In genomic region chr15:94205366-94205765, GRCh38 we compare ENCODE assay signal across 15 cellular contexts. TPM values are rescaled to one million over a fixed set of nuclear protein-coding genes. Genes with fewer than 3 reads are reported as not detected.
A peak's percentile ranks its signal among the peaks of the same experiment; 100 is the strongest.
DNase-seq lines count a peak whose midpoint lies in the region; ATAC-seq and TF ChIP-seq lines count a peak whose summit lies in the region.
"Had no signal": no experiment of that assay in that cellular context is flagged by ENCODE, and none has a peak within 500 bp of the region (broad histone marks: within the 10 kb centered on the region; RNA-seq: fewer than 3 reads in every experiment).

No MANE protein-coding gene starts in this region.

- no peaks in the 10 kb centered on the region for H3K9me2 ChIP-seq in GM23338 (ENCODE audit: insufficient read depth)

- peaks cover 2% of the 10 kb centered on the region; the same call in 2 of the 3 replicates for H3K4me1 Mint-ChIP-seq in GM23338

- no peaks in the 10 kb centered on the region for H4K20me1 ChIP-seq in GM23338 (replicated peaks; ENCODE audit: insufficient read depth)
- no peaks in the 10 kb centered on the region for H4K20me1 ChIP-seq in osteoblast (ENCODE audit: insufficient read depth, low read length)

- no peaks in the 10 kb centered on the region for H3K9me3 Mint-ChIP-seq in GM23338
- H3K9me3 Mint-ChIP-seq: effector memory CD8-positive, alpha-beta T cell had no signal

- H3K27ac Mint-ChIP-seq in GM23338 = no peak overlapping the region
- H3K27ac Mint-ChIP-seq: effector memory CD8-positive, alpha-beta T cell; memory B cell had no signal

- H3K4me3 ChIP-seq in GM23338 = no peak overlapping the region
- H3K4me3 ChIP-seq in SJSA1 = no peak overlapping the region
- H3K4me3 ChIP-seq in foreskin fibroblast (ENCODE audit: low read depth in 1 of 2, low read length in 2 of 2) = no peak overlapping the region
- H3K4me3 ChIP-seq in osteoblast (ENCODE audit: insufficient read depth, low read length) = no peak overlapping the region
- H3K4me3 ChIP-seq in tibial nerve = no peak overlapping the region
- H3K4me3 ChIP-seq: body of pancreas had no signal

- no peaks in the 10 kb centered on the region for H3K36me3 Mint-ChIP-seq in GM23338 (ENCODE audit: low read depth)
- H3K36me3 Mint-ChIP-seq: memory B cell had no signal

- TF ChIP-seq EP300 in tibial nerve (IDR thresholded peaks at IDR 0.05) = no peak

- no peaks in the 10 kb centered on the region for H3F3A ChIP-seq in GM23338 (replicated peaks; ENCODE audit: low read depth)

- 62 to 63% methylated on average over 7 of the region's 7 CpGs for WGBS in tibial nerve, 2 donors

- H2AFZ ChIP-seq in GM23338 = no peak overlapping the region
- no peak overlapping the region for H2AFZ ChIP-seq in osteoblast (ENCODE audit: low read length)

- no peaks in the 10 kb centered on the region for H3K27me3 Mint-ChIP-seq in GM23338 (ENCODE audit: insufficient read depth, low read depth, poor library complexity)

- TF ChIP-seq POLR2A in tibial nerve (IDR thresholded peaks at IDR 0.05) = no peak

- H3K4me3 Mint-ChIP-seq in GM23338 = no peak overlapping the region

- H3K9me3 ChIP-seq in SJSA1 (replicated peaks) (no peaks in the 10 kb centered on the region), osteoblast (ENCODE audit: low read depth, low read length) (no peaks in the 10 kb centered on the region), tibial nerve (no peaks in the 10 kb centered on the region)
- H3K9me3 ChIP-seq: body of pancreas had no signal

- H3K27me3 ChIP-seq in GM23338 (ENCODE audit: insufficient read depth) (no peaks in the 10 kb centered on the region), SJSA1 (replicated peaks) (no peaks in the 10 kb centered on the region), osteoblast (ENCODE audit: insufficient read depth, low read length) (no peaks in the 10 kb centered on the region), tibial nerve (no peaks in the 10 kb centered on the region)
- H3K27me3 ChIP-seq: body of pancreas had no signal

- H3K27ac ChIP-seq in GM23338 (ENCODE audit: low read depth) (no peak overlapping the region), SJSA1 (peak overlapping the region; percentile 80), osteoblast (ENCODE audit: low read depth, low read length) (no peak overlapping the region), tibial nerve (no peak overlapping the region)
- H3K27ac ChIP-seq: body of pancreas had no signal

- H3K4me2 ChIP-seq in GM23338 = no peak overlapping the region
- H3K4me2 ChIP-seq in osteoblast (ENCODE audit: insufficient read depth, low read length) = no peak overlapping the region

- ATAC-seq in GM23338 (no peak), GM19324 (IDR thresholded peaks at IDR 0.05; ENCODE audit: low FRiP score, unreplicated experiment) (no peak)
- ATAC-seq: body of pancreas, Right ventricle myocardium inferior had no signal

- H3K79me2 ChIP-seq in GM23338 (replicated peaks; ENCODE audit: insufficient read depth) = no peaks in the 10 kb centered on the region
- no peaks in the 10 kb centered on the region for H3K79me2 ChIP-seq in osteoblast (ENCODE audit: insufficient read depth, low read length)

- no peaks in the 10 kb centered on the region for H3K4me1 ChIP-seq in GM23338 (ENCODE audit: insufficient read depth)
- peaks cover 21% of the 10 kb centered on the region for H3K4me1 ChIP-seq in SJSA1 (replicated peaks)
- no peaks in the 10 kb centered on the region for H3K4me1 ChIP-seq in osteoblast (ENCODE audit: insufficient read depth, low read length)
- H3K4me1 ChIP-seq in tibial nerve = no peaks in the 10 kb centered on the region
- H3K4me1 ChIP-seq: body of pancreas had no signal

- H3K36me3 ChIP-seq in GM23338 (ENCODE audit: insufficient read depth) (no peaks in the 10 kb centered on the region; the same call in 1 of the 2 replicates), SJSA1 (no peaks in the 10 kb centered on the region), osteoblast (ENCODE audit: insufficient read depth, low read length) (no peaks in the 10 kb centered on the region), tibial nerve (no peaks in the 10 kb centered on the region)

- DNase-seq in AG09319 (ENCODE audit: extremely low read depth, low read depth) (peak; percentile 10), GM23338 (ENCODE audit: low spot score) (peak; percentile 7), SJSA1 (ENCODE audit: low read depth in 1 of 2, low spot score in 2 of 2) (peak; percentile 56), foreskin fibroblast (peak; percentile 3 to 8), osteoblast (ENCODE audit: insufficient read length, low spot score, missing footprints) (no peak), tibial nerve (ENCODE audit: low spot score in 2 of 2) (no peak)
- DNase-seq in stimulated activated naive CD4-positive, alpha-beta T cell (lab: John Stamatoyannopoulos, UW) = no peak
- DNase-seq: effector memory CD8-positive, alpha-beta T cell; hypothalamus; NCI-H510A; posterior cingulate gyrus had no signal

- TF ChIP-seq CTCF in AG09319 (IDR thresholded peaks at IDR 0.05; ENCODE audit: low read depth, low read length) (no peak), GM23338 (conservative IDR thresholded peaks at IDR 0.05; ENCODE audit: low read depth in 2 of 2) (no peak), foreskin fibroblast (IDR thresholded peaks at IDR 0.05; ENCODE audit: low read depth, low read length) (no peak), osteoblast (IDR thresholded peaks at IDR 0.05; ENCODE audit: extremely low read depth, low read depth, low read length) (no peak), tibial nerve (IDR thresholded peaks at IDR 0.05) (no peak)

TF ChIP-seq in GM23338, 12 proteins besides CTCF, POLR2A, EP300 and RAD21 (continues in another document):
- TF ChIP-seq ZNF114 (CRISPR knock-in tag; IDR thresholded peaks at IDR 0.05) (no peak), ETS1 (IDR thresholded peaks at IDR 0.05) (no peak), EZH2phosphoT487 (IDR thresholded peaks at IDR 0.05; ENCODE audit: unreplicated experiment) (no peak), NANOG (IDR thresholded peaks at IDR 0.05; ENCODE audit: borderline replicate concordance) (no peak)

RNA-seq across cellular contexts. Expression of gene MCTP2, which starts 26.0 kb away (rescaled TPM):
- 5.5 and 6.1 TPM in 2 replicates for total RNA-seq in GM23338 (2014; rRNA removed; shearing (Covaris generic))
- polyA plus RNA-seq in GM23338 (2016; fragmentation: Nextera tagmentation; extraction: Ambion mirVana) = 1.7 and 1.8 TPM in 2 replicates
- total RNA-seq in SJSA1 (2014; rRNA removed; shearing (Covaris generic)) = 0.18 and 0.72 TPM in 2 replicates
- total RNA-seq in osteoblast (16.3 and 18.6 TPM in 2 replicates), tibial nerve (10 to 100 TPM; 12.0 to 18.3 (median 15.2) TPM)

Comparison
In these comparisons a context has a peak if more than half of its experiments do, and no peak if none do; other contexts are left out.
1. DNase-seq: peak in AG09319 (single experiment), GM23338 (single experiment), SJSA1 (2 of 2) and foreskin fibroblast (2 of 2); none in osteoblast (single experiment), tibial nerve (0 of 2) and stimulated activated naive CD4-positive, alpha-beta T cell (0 of 6).